ENCODE assay signal across 8 cellular contexts in genomic region chr11:113773092-113773415, GRCh38. TPM values are rescaled to one million over a fixed set of nuclear protein-coding genes. Genes with fewer than 3 reads are reported as not detected.
DNase-seq lines count a peak whose midpoint lies in the region; ATAC-seq and TF ChIP-seq lines count a peak whose summit lies in the region.

No MANE protein-coding gene starts in this region.

- peak overlapping the region; percentile 63 for H3K4me3 ChIP-seq in RWPE2 (ENCODE audit: severe bottlenecking)
- H3K4me3 ChIP-seq in esophagus (ENCODE audit: low read depth in 1 of 2, low read length in 2 of 2): peak overlapping the region; percentile 82 to 95

- peaks cover 27% of the 10 kb centered on the region for H3K36me3 ChIP-seq in RWPE2 (ENCODE audit: low read depth)
- H3K36me3 ChIP-seq in esophagus (ENCODE audit: control insufficient read depth in 2 of 2, insufficient read depth in 2 of 2, low read length in 1 of 2): no peaks in the 10 kb centered on the region

- H3K4me1 Mint-ChIP-seq in nephron progenitor cell: peaks cover 23% of the 10 kb centered on the region

- ATAC-seq in GM21367 (IDR thresholded peaks at IDR 0.05; ENCODE audit: unreplicated experiment) (peak; percentile 6), RWPE2 (ENCODE audit: low read depth) (peak; percentile 48), GM19452 (IDR thresholded peaks at IDR 0.05; ENCODE audit: unreplicated experiment) (no peak)

- H3K4me1 ChIP-seq in RWPE2 (ENCODE audit: insufficient read depth, poor library complexity, severe bottlenecking) (peaks cover 10% of the 10 kb centered on the region), esophagus (ENCODE audit: control insufficient read depth in 2 of 2, insufficient read depth in 2 of 2, low read length in 1 of 2) (no peaks in the 10 kb centered on the region)

- no peak for TF ChIP-seq CTCF in RWPE2 (IDR thresholded peaks at IDR 0.05; ENCODE audit: poor library complexity, severe bottlenecking)
- no peak for TF ChIP-seq CTCF in nephron progenitor cell (IDR thresholded peaks at IDR 0.05)

- H3K27me3 ChIP-seq in RWPE2 (ENCODE audit: insufficient read depth, poor library complexity, severe bottlenecking): no peaks in the 10 kb centered on the region
- H3K27me3 ChIP-seq in esophagus (ENCODE audit: control insufficient read depth in 1 of 2, insufficient read depth in 2 of 2, low read length in 2 of 2): no peaks in the 10 kb centered on the region

- peak overlapping the region; percentile 99 for H3K4me3 Mint-ChIP-seq in nephron progenitor cell

- peaks cover 44% of the 10 kb centered on the region for H3K27me3 Mint-ChIP-seq in nephron progenitor cell (ENCODE audit: low read depth, poor library complexity)

- peak overlapping the region; percentile 94 for H3K27ac Mint-ChIP-seq in nephron progenitor cell

- 1% methylated on average over 10 of the region's 10 CpGs for WGBS in esophagus, 2 donors

- H3K9me3 ChIP-seq in RWPE2 (ENCODE audit: severe bottlenecking) (no peaks in the 10 kb centered on the region), esophagus (ENCODE audit: control insufficient read depth in 2 of 2, insufficient read depth in 1 of 2, low read depth in 1 of 2, low read length in 1 of 2) (no peaks in the 10 kb centered on the region)

- H3K27ac ChIP-seq in RWPE2 (ENCODE audit: poor library complexity, severe bottlenecking) (peak overlapping the region; percentile 22), esophagus (ENCODE audit: low read depth in 2 of 2, low read length in 1 of 2) (peak overlapping the region; percentile 77 to 92)

- peaks cover 27% of the 10 kb centered on the region for H3K36me3 Mint-ChIP-seq in nephron progenitor cell (ENCODE audit: low read depth)

- DNase-seq in AG08395 (ENCODE audit: low spot score) (peak; percentile 33), RWPE2 (ENCODE audit: low spot score) (no peak), nephron progenitor cell (peak; percentile 44), cerebellum (ENCODE audit: low spot score) (no peak)
- DNase-seq in activated CD4-positive, CD25-positive, alpha-beta regulatory T cell (lab: John Stamatoyannopoulos, UW): no peak

- H3K9me3 Mint-ChIP-seq in nephron progenitor cell: no peaks in the 10 kb centered on the region

RNA-seq across cellular contexts. Expression of gene ZW10, which starts 0.4 kb away (rescaled TPM):
- polyA plus RNA-seq in esophagus: 1 to 10 TPM; 2.6 to 8.3 TPM
- 15.0 TPM for total RNA-seq in cerebellum

RNA-seq across cellular contexts. Expression of gene CLDN25, which starts 6.5 kb away (rescaled TPM):
- polyA plus RNA-seq in esophagus: not detected
- not detected for total RNA-seq in cerebellum

Comparison
In these comparisons a context has a peak if more than half of its experiments do, and no peak if none do; other contexts are left out.
1. DNase-seq: peak in AG08395 (single experiment) and nephron progenitor cell (single experiment); none in RWPE2 (single experiment), activated CD4-positive, CD25-positive, alpha-beta regulatory T cell (0 of 4) and cerebellum (single experiment).